Comparison of ENCODE assay signal across 9 cellular contexts in genomic region chr2:71001592-71002570, GRCh38. TPM values are rescaled to one million over a fixed set of nuclear protein-coding genes. Genes with fewer than 3 reads are reported as not detected.
A peak's percentile ranks its signal among the peaks of the same experiment; 100 is the strongest.
DNase-seq lines count a peak whose midpoint lies in the region; ATAC-seq and TF ChIP-seq lines count a peak whose summit lies in the region.
"Had no signal": no experiment of that assay in that cellular context is flagged by ENCODE, and none has a peak within 500 bp of the region (broad histone marks: within the 10 kb centered on the region; RNA-seq: fewer than 3 reads in every experiment).

No MANE protein-coding gene starts in this region.

- peaks cover 0 to 10% (median 0%) of the 10 kb centered on the region in 4 donors for H3K4me1 ChIP-seq in tibial nerve
- H3K4me1 ChIP-seq: pancreas had no signal

- DNase-seq in DMS79 treated with DMSO at 0.1 percent for 48 hours (lab: John Stamatoyannopoulos, UW) (peak; percentile 44), HT-29 (ENCODE audit: low spot score) (peak; percentile 14), mesenteric fat pad (ENCODE audit: low spot score) (peak; percentile 62), NOMO-1 treated with dmso at 0.1 percent for 144 hours (lab: John Stamatoyannopoulos, UW; ENCODE audit: unreplicated experiment) (no peak), tibial nerve (ENCODE audit: low spot score in 2 of 2) (no peak), NCI-H1930 (lab: John Stamatoyannopoulos, UW) (no peak)

- no peaks in the 10 kb centered on the region for H3K9me3 ChIP-seq in SU-DHL-6 (ENCODE audit: insufficient read depth, low read length)
- H3K9me3 ChIP-seq in tibial nerve, result no peaks in the 10 kb centered on the region
- H3K9me3 ChIP-seq: pancreas had no signal

- H3F3A ChIP-seq in SU-DHL-6 (ENCODE audit: insufficient read depth), result no peaks in the 10 kb centered on the region

- H2AFZ ChIP-seq in SU-DHL-6 (ENCODE audit: low read depth, low read length, severe bottlenecking), result peak overlapping the region; percentile 86

- 48 to 52% methylated on average over 16 of the region's 16 CpGs for WGBS in tibial nerve, 2 donors

- no peak for ATAC-seq in HG02678 (IDR thresholded peaks at IDR 0.05; ENCODE audit: unreplicated experiment)

- H3K4me3 ChIP-seq in SU-DHL-6 (ENCODE audit: insufficient read depth, low read length, poor library complexity, severe bottlenecking) (no peak overlapping the region), tibial nerve (no peak overlapping the region)

- peak overlapping the region; percentile 60 for H3K9ac ChIP-seq in SU-DHL-6 (ENCODE audit: low read length)

- TF ChIP-seq CTCF in SU-DHL-6 (IDR thresholded peaks at IDR 0.05; ENCODE audit: insufficient read depth, low read length, poor library complexity, severe bottlenecking), result no peak
- no peak for TF ChIP-seq CTCF in tibial nerve (IDR thresholded peaks at IDR 0.05)

- H3K27me3 ChIP-seq in SU-DHL-6 (ENCODE audit: low read length), result no peaks in the 10 kb centered on the region
- H3K27me3 ChIP-seq in tibial nerve, result no peaks in the 10 kb centered on the region
- H3K27me3 ChIP-seq: pancreas had no signal

- no peak for TF ChIP-seq EP300 in tibial nerve (IDR thresholded peaks at IDR 0.05)

- no peaks in the 10 kb centered on the region for H3K36me3 ChIP-seq in SU-DHL-6 (ENCODE audit: low read length)
- no peaks in the 10 kb centered on the region for H3K36me3 ChIP-seq in tibial nerve
- H3K36me3 ChIP-seq: pancreas had no signal

- no peak overlapping the region for H3K27ac ChIP-seq in SU-DHL-6 (ENCODE audit: low read depth, low read length)
- no peak overlapping the region for H3K27ac ChIP-seq in tibial nerve
- H3K27ac ChIP-seq: pancreas had no signal

- H3K79me2 ChIP-seq in SU-DHL-6 (ENCODE audit: insufficient read depth, low read length), result no peaks in the 10 kb centered on the region

- peak overlapping the region; percentile 69 for H3K4me2 ChIP-seq in SU-DHL-6 (ENCODE audit: low read depth, low read length, poor library complexity, severe bottlenecking)

- no peaks in the 10 kb centered on the region for H3K9me2 ChIP-seq in SU-DHL-6 (replicated peaks; ENCODE audit: insufficient read depth, low read length)

- no peak for TF ChIP-seq POLR2A in tibial nerve (IDR thresholded peaks at IDR 0.05)

- H4K20me1 ChIP-seq in SU-DHL-6 (ENCODE audit: low read depth, low read length), result no peaks in the 10 kb centered on the region

RNA-seq across cellular contexts. Expression of gene TEX261, which starts 7.2 kb away (rescaled TPM):
- total RNA-seq in HT-29 (2014; rRNA removed; shearing (Covaris generic)), result 43.3 and 50.1 TPM in 2 replicates
- total RNA-seq in mesenteric fat pad, result 86.8 TPM
- total RNA-seq in tibial nerve, result 10 to 100 TPM; 36.1 to 38.7 (median 37.0) TPM

RNA-seq across cellular contexts. Expression of gene ANKRD53, which starts 23.5 kb away (rescaled TPM):
- 0.28 TPM in 1 of 2 replicates, not detected in the other for total RNA-seq in HT-29 (2014; rRNA removed; shearing (Covaris generic))
- total RNA-seq in mesenteric fat pad (17.6 TPM), tibial nerve (1 to 10 TPM; 1.3 to 9.0 (median 2.7) TPM)

Comparison
In these comparisons a context has a peak if more than half of its experiments do, and no peak if none do; other contexts are left out.
1. DNase-seq: peak in DMS79 treated with DMSO at 0.1 percent for 48 hours (single experiment), HT-29 (single experiment) and mesenteric fat pad (single experiment); none in NOMO-1 treated with dmso at 0.1 percent for 144 hours (single experiment), tibial nerve (0 of 2) and NCI-H1930 (0 of 2).